8 cellular contexts compared by ENCODE assay signal in the genomic region with DNA sequence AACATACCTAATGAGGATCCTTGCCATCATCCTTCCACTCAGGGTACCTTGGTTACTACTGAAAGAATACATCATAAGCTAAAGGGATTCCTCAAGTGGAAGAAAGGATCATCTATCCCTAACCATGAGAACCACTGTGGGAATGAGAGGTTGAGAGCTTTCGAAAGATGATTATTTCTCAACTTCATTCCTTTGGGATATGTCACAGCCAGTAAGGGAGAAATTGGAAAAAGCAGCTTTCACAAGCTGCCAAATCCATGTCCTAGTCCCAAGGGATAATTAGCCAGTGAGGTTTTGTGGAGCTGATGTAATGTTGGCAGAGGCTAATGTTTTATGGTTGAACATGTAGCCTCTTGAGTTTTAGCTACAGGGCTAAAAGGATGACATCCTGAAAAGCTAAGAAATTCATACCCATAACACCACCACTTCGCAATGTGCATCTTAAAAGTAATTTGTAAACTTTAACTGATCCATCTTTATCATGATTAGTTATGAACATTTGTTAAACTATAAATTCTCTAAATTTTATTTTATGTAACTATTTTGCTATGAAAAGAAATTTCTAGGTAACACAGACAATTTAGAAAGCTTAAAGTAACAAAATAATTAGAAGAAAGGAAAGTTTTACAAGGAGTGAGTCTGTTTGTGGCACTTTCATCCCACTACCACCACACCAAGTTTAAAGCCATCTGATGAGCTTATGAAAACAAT.
DNase-seq lines count a peak whose midpoint lies in the region; ATAC-seq and TF ChIP-seq lines count a peak whose summit lies in the region.

No MANE protein-coding gene starts in this region.

- TF ChIP-seq CTCF in RWPE2 (IDR thresholded peaks at IDR 0.05; ENCODE audit: poor library complexity, severe bottlenecking), result no peak

- peak; percentile 81 for ATAC-seq in RWPE2 (ENCODE audit: low read depth)
- ATAC-seq in left colon, result no peak

- POLR2A ChIA-PET in CD8-positive, alpha-beta memory T cell (lab: Charles Lee), result interaction anchor here (0.9 kb wide), 1 partner anchor 12 kb away, joined by 3 read pairs; no protein-coding TSS in a partner anchor

- DNase-seq in EH (ENCODE audit: low read depth) (peak; percentile 100), RWPE2 (ENCODE audit: low spot score) (no peak), foreskin melanocyte (peak; percentile 79), retina (peak; percentile 10), left colon (no peak), NCI-H1436 treated with DMSO at 0.1 percent for 48 hours (lab: John Stamatoyannopoulos, UW) (no peak), NCI-H345 (lab: John Stamatoyannopoulos, UW) (no peak)
- no peak for DNase-seq in CD8-positive, alpha-beta memory T cell

- H3K27me3 Mint-ChIP-seq in CD8-positive, alpha-beta memory T cell, result no peaks in the 10 kb centered on the region

- H3K27me3 ChIP-seq in RWPE2 (ENCODE audit: insufficient read depth, poor library complexity, severe bottlenecking), result no peaks in the 10 kb centered on the region
- no peaks in the 10 kb centered on the region for H3K27me3 ChIP-seq in CD8-positive, alpha-beta memory T cell (ENCODE audit: insufficient read depth, low read length, poor library complexity, severe bottlenecking)

- H3K9me3 ChIP-seq in RWPE2 (ENCODE audit: severe bottlenecking), result no peaks in the 10 kb centered on the region
- no peaks in the 10 kb centered on the region for H3K9me3 ChIP-seq in CD8-positive, alpha-beta memory T cell (ENCODE audit: low read length)

- peak overlapping the region; percentile 100 for H3K27ac ChIP-seq in RWPE2 (ENCODE audit: poor library complexity, severe bottlenecking)
- no peak overlapping the region for H3K27ac ChIP-seq in CD8-positive, alpha-beta memory T cell (ENCODE audit: low read depth, low read length)

- no peak overlapping the region for H3K4me3 ChIP-seq in RWPE2 (ENCODE audit: severe bottlenecking)
- no peak overlapping the region for H3K4me3 ChIP-seq in CD8-positive, alpha-beta memory T cell (ENCODE audit: low read length)

- H3K36me3 ChIP-seq in RWPE2 (ENCODE audit: low read depth), result no peaks in the 10 kb centered on the region
- no peaks in the 10 kb centered on the region for H3K36me3 ChIP-seq in CD8-positive, alpha-beta memory T cell (ENCODE audit: insufficient read depth, low read length)

- peaks cover 3 to 22% (median 12%) of the 10 kb centered on the region in 3 donors for H3K4me1 Mint-ChIP-seq in CD8-positive, alpha-beta memory T cell

- H3K36me3 Mint-ChIP-seq in CD8-positive, alpha-beta memory T cell, result peaks cover 4 to 13% (median 6%) of the 10 kb centered on the region in 3 donors

- no peaks in the 10 kb centered on the region for H3K9me3 Mint-ChIP-seq in CD8-positive, alpha-beta memory T cell

- no peak overlapping the region for H3K4me3 Mint-ChIP-seq in CD8-positive, alpha-beta memory T cell

- peaks cover 54% of the 10 kb centered on the region for H3K4me1 ChIP-seq in RWPE2 (ENCODE audit: insufficient read depth, poor library complexity, severe bottlenecking)
- no peaks in the 10 kb centered on the region for H3K4me1 ChIP-seq in CD8-positive, alpha-beta memory T cell (ENCODE audit: insufficient read depth, low read length)

- H3K27ac Mint-ChIP-seq in CD8-positive, alpha-beta memory T cell, result peak overlapping the region in 1 of 8 donors; percentile 7

- intact Hi-C loops in left colon (cut with DNase I, micrococcal nuclease), result loop anchor here in 1 of 2 donors (10.0 kb wide), 1 partner anchor 122 kb away; a partner anchor contains a TSS

- CTCF ChIA-PET in CD8-positive, alpha-beta memory T cell (lab: Charles Lee), result interaction anchor here (1.0 to 1.2 kb wide), 3 partner anchors 12 to 76 kb away, joined by 3 to 4 read pairs (median 4); no protein-coding TSS in a partner anchor

Comparison
In these comparisons a context has a peak if more than half of its experiments do, and no peak if none do; other contexts are left out.
1. DNase-seq: peak in EH (single experiment), foreskin melanocyte (single experiment) and retina (single experiment); none in RWPE2 (single experiment), CD8-positive, alpha-beta memory T cell (0 of 5), left colon (0 of 2), NCI-H1436 treated with DMSO at 0.1 percent for 48 hours (single experiment) and NCI-H345 (single experiment).